Comparison of ENCODE assay signal across 14 cellular contexts in the genomic region with DNA sequence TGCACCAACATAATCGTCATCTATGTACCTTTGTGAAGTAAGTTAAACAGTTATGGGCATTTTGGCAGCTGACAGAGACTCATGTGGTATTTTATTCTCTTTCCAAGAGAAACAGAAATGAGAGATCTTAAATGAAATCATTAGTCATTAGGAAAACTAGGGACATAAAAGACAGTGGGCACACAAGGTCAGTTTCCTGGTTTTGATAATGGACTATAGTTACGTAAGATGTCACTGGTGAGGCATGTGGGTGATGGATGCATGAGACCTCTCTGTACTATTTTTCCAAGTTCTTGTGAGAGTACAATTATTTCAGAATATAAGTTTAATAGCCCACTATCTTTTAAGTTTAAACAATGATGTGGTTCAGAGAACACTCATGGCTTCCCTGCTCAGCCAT.
"Had no signal": no experiment of that assay in that cellular context is flagged by ENCODE, and none has a peak within 500 bp of the region (broad histone marks: within the 10 kb centered on the region; RNA-seq: fewer than 3 reads in every experiment).

No MANE protein-coding gene starts in this region.

- H3K27ac ChIP-seq: cardiac muscle cell, ovary had no signal

- H3K4me1 ChIP-seq: sigmoid colon had no signal

- H3K9me3 ChIP-seq: ascending aorta, ovary, sigmoid colon, transverse colon had no signal

- H3K27me3 ChIP-seq: ascending aorta, cardiac muscle cell, ovary, sigmoid colon, transverse colon had no signal

- H3K4me3 ChIP-seq: ascending aorta, cardiac muscle cell, ovary, sigmoid colon, transverse colon had no signal

- H3K36me3 ChIP-seq: ovary had no signal

- DNase-seq: activated CD4-positive, alpha-beta T cell treated with anti-CD3 and anti-CD28 coated beads, Interleukin-2, amount 50 U/mL, for 48 hours; activated naive CD4-positive, alpha-beta T cell treated with Interleukin-2 at 50 U/mL for 16 hours; activated naive CD8-positive, alpha-beta T cell treated with anti-CD3 and anti-CD28 coated beads, Interleukin-2, amount 50 U/mL, for 24 hours; effector CD8-positive, alpha-beta T cell; naive thymus-derived CD4-positive, alpha-beta T cell; ovary; sigmoid colon; transverse colon had no signal

- ATAC-seq: activated CD4-positive, CD25-positive, alpha-beta regulatory T cell treated with anti-CD3 and anti-CD28 coated beads, Interleukin-2, amount 50 U/mL, for 24 hours; activated naive CD8-positive, alpha-beta T cell treated with anti-CD3 and anti-CD28 coated beads, Interleukin-2, amount 50 U/mL, for 24 hours; activated T-helper 17 cell treated with anti-CD3 and anti-CD28 coated beads, Interleukin-2, amount 50 U/mL, for 72 hours; left lobe of liver; naive thymus-derived CD4-positive, alpha-beta T cell; stimulated activated effector memory CD8-positive, alpha-beta T cell treated with anti-CD3 and anti-CD28 coated beads, Interleukin-12 subunit alpha, Interleukin-12 subunit beta, amount 100 ng/mL, for 72 hours had no signal
